11 cellular contexts compared by ENCODE assay signal in genomic region chr6:10416863-10417641, GRCh38. TPM values are rescaled to one million over a fixed set of nuclear protein-coding genes. Genes with fewer than 3 reads are reported as not detected.
DNase-seq lines count a peak whose midpoint lies in the region; ATAC-seq and TF ChIP-seq lines count a peak whose summit lies in the region.
"Had no signal": no experiment of that assay in that cellular context is flagged by ENCODE, and none has a peak within 500 bp of the region (broad histone marks: within the 10 kb centered on the region; RNA-seq: fewer than 3 reads in every experiment).

No MANE protein-coding gene starts in this region.

- no peak for ATAC-seq in PC-3
- ATAC-seq: activated CD4-positive, CD25-positive, alpha-beta regulatory T cell treated with anti-CD3 and anti-CD28 coated beads, Interleukin-2, amount 50 U/mL, for 24 hours; pancreas had no signal

- CTCF ChIA-PET in Calu3 (lab: Charles Lee): interaction anchor here (1.1 kb wide), 1 partner anchor 10 kb away, joined by 3 read pairs; no protein-coding TSS in a partner anchor
- CTCF ChIA-PET in PC-3 (lab: Charles Lee): no interaction called here

- H3K36me3 Mint-ChIP-seq in Calu3 (ENCODE audit: insufficient read depth, unreplicated experiment): peaks cover 96% of the 10 kb centered on the region

- TF ChIP-seq EP300 in neural cell (conservative IDR thresholded peaks at IDR 0.05; ENCODE audit: poor library complexity, severe bottlenecking): no peak

- no peaks in the 10 kb centered on the region for H3F3A ChIP-seq in PC-3 (ENCODE audit: low read length, unreplicated experiment)
- no peaks in the 10 kb centered on the region for H3F3A ChIP-seq in neural cell (ENCODE audit: insufficient read depth, low read length, poor library complexity, severe bottlenecking)

- H3K27me3 ChIP-seq in PC-3 (ENCODE audit: low read length) (no peaks in the 10 kb centered on the region), neural cell (ENCODE audit: insufficient read depth, low read depth, low read length) (peaks cover 99% of the 10 kb centered on the region), MG63 (no peaks in the 10 kb centered on the region)

- H3K4me2 ChIP-seq in PC-3 (ENCODE audit: low read length) (peak overlapping the region; percentile 99; the same call in 1 of the 2 replicates), neural cell (ENCODE audit: low read length) (no peak overlapping the region)

- H3K27ac ChIP-seq in PC-3 (ENCODE audit: low read length): no peak overlapping the region
- H3K27ac ChIP-seq in neural cell (ENCODE audit: low read length): no peak overlapping the region
- H3K27ac ChIP-seq: pancreas had no signal

- H3K4me1 ChIP-seq in PC-3 (ENCODE audit: insufficient read depth, low read length): peaks cover 39% of the 10 kb centered on the region

- H3K9me3 ChIP-seq in PC-3 (ENCODE audit: low read length) (no peaks in the 10 kb centered on the region), neural cell (ENCODE audit: low read length) (no peaks in the 10 kb centered on the region), MG63 (no peaks in the 10 kb centered on the region)
- H3K9me3 ChIP-seq: pancreas had no signal

- no peaks in the 10 kb centered on the region for H3K9me3 Mint-ChIP-seq in Calu3 (ENCODE audit: low read depth, unreplicated experiment)

- H3K4me3 ChIP-seq in PC-3 (ENCODE audit: low read length) (no peak overlapping the region), epithelial cell of proximal tubule (ENCODE audit: low read depth, low read length) (peak overlapping the region; percentile 14), neural cell (ENCODE audit: low read length) (no peak overlapping the region), MG63 (no peak overlapping the region)

- H2AFZ ChIP-seq in PC-3 (ENCODE audit: low read length) (no peak overlapping the region), neural cell (ENCODE audit: low read depth, low read length) (no peak overlapping the region)

- TF ChIP-seq RAD21 in neural cell (conservative IDR thresholded peaks at IDR 0.05): no peak

- no peaks in the 10 kb centered on the region for H3K9me2 ChIP-seq in PC-3 (replicated peaks; ENCODE audit: low read length)
- no peaks in the 10 kb centered on the region for H3K9me2 ChIP-seq in neural cell (ENCODE audit: insufficient read depth, low read length)

- H3K4me3 Mint-ChIP-seq in Calu3 (ENCODE audit: low read depth, unreplicated experiment): peak overlapping the region; percentile 92

- DNase-seq in Calu3: peak; percentile 32
- DNase-seq in PC-3: no peak
- no peak for DNase-seq in epithelial cell of proximal tubule (ENCODE audit: low read depth)
- DNase-seq in EL: no peak
- no peak for DNase-seq in MG63
- DNase-seq in NCI-H2196 treated with DMSO at 0.1 percent for 48 hours (lab: John Stamatoyannopoulos, UW; ENCODE audit: unreplicated experiment): no peak
- no peak for DNase-seq in effector CD8-positive, alpha-beta T cell (lab: John Stamatoyannopoulos, UW)
- DNase-seq: NCI-H1417 treated with DMSO at 0.1 percent for 48 hours, pancreas had no signal

- H3K36me3 ChIP-seq in PC-3 (ENCODE audit: low read depth, low read length) (no peaks in the 10 kb centered on the region), neural cell (ENCODE audit: insufficient read depth, low read length) (no peaks in the 10 kb centered on the region), MG63 (no peaks in the 10 kb centered on the region; the same call in 1 of the 2 replicates)
- H3K36me3 ChIP-seq: pancreas had no signal

- POLR2A ChIA-PET in PC-3 (lab: Charles Lee; ENCODE audit: unreplicated experiment): no interaction called here

- peak overlapping the region; percentile 94 for H3K27ac Mint-ChIP-seq in Calu3 (ENCODE audit: unreplicated experiment)

- peaks cover 20% of the 10 kb centered on the region for H3K4me1 Mint-ChIP-seq in Calu3 (ENCODE audit: low read depth, unreplicated experiment)

- H4K20me1 ChIP-seq in PC-3 (ENCODE audit: low read length) (no peaks in the 10 kb centered on the region), neural cell (ENCODE audit: insufficient read depth) (no peaks in the 10 kb centered on the region)

- no TSS peak for BruUV-seq in Calu3 (replicated peaks; lab: Mats Ljungman, UMichigan)
- BruUV-seq in PC-3 (replicated peaks; lab: Mats Ljungman, UMichigan): no TSS peak

- TF ChIP-seq CTCF in Calu3 (IDR thresholded peaks at IDR 0.05; ENCODE audit: unreplicated experiment) (no peak), PC-3 (conservative IDR thresholded peaks at IDR 0.05; ENCODE audit: low read depth, low read length) (no peak), epithelial cell of proximal tubule (conservative IDR thresholded peaks at IDR 0.05; ENCODE audit: low read depth, low read length) (no peak), neural cell (IDR thresholded peaks at IDR 0.05; ENCODE audit: poor library complexity, severe bottlenecking) (no peak)

- intact Hi-C loops in Calu3 (cut with micrococcal nuclease; ENCODE audit: unreplicated experiment): loop anchor here (5.0 kb wide), 1 partner anchor 1015 kb away; no protein-coding TSS in a partner anchor
- intact Hi-C loops in PC-3 (cut with micrococcal nuclease): no loop called here

- H3K9ac ChIP-seq in PC-3 (ENCODE audit: low read length) (no peak overlapping the region), neural cell (ENCODE audit: low read length) (no peak overlapping the region)

- no peaks in the 10 kb centered on the region for H3K27me3 Mint-ChIP-seq in Calu3 (ENCODE audit: unreplicated experiment)

- H3K79me2 ChIP-seq in PC-3 (ENCODE audit: low read length) (peaks cover 63% of the 10 kb centered on the region), neural cell (replicated peaks; ENCODE audit: insufficient read depth, low read length) (no peaks in the 10 kb centered on the region)

TF ChIP-seq in neural cell, 6 proteins besides CTCF, POLR2A, EP300 and RAD21:
- no peak for TF ChIP-seq SMC3 (conservative IDR thresholded peaks at IDR 0.05; ENCODE audit: poor library complexity)
- peak; percentile 76 for TF ChIP-seq EZH2 (IDR thresholded peaks at IDR 0.05; ENCODE audit: borderline replicate concordance, insufficient read depth, low read length, poor library complexity, severe bottlenecking)
TF ChIP-seq in neural cell: peak in this region for 1.

RNA-seq across cellular contexts. Expression of gene TFAP2A, which starts 2.2 kb away (rescaled TPM):
- 74.7 and 77.0 TPM in 2 replicates for total RNA-seq in Calu3 (2022)
- 29.4 and 35.5 TPM in 2 replicates for total RNA-seq in PC-3 (2014; rRNA removed)
- total RNA-seq in epithelial cell of proximal tubule: 6.4 and 17.8 TPM in 2 replicates
- polyA plus RNA-seq in neural cell: 0.78 TPM in 1 of 2 replicates, not detected in the other
- not detected in 2 replicates for polyA minus RNA-seq in neural cell
- total RNA-seq in MG63 (2014; rRNA removed; shearing (Covaris generic); ENCODE audit: low replicate concordance): 9.5 and 14.8 TPM in 2 replicates
